Comparison of ENCODE assay signal across 1 cellular context in genomic region chr11:79486239-79486984, GRCh38.
TF ChIP-seq lines count a peak whose summit lies in the region.

No MANE protein-coding gene starts in this region.

TF ChIP-seq in H1, 55 proteins besides CTCF, POLR2A, EP300 and RAD21 (continued from another document):
- TF ChIP-seq SP1 (IDR thresholded peaks at IDR 0.05; ENCODE audit: low read depth, low read length) (no peak), TBP (IDR thresholded peaks at IDR 0.05; ENCODE audit: low read depth, low read length) (no peak), HDAC2 (IDR thresholded peaks at IDR 0.05; ENCODE audit: borderline replicate concordance in 1 of 2, low read depth in 2 of 2, low read length in 2 of 2) (no peak), POLR2AphosphoS5 (IDR thresholded peaks at IDR 0.05; ENCODE audit: low read depth, low read length) (no peak), TAF7 (optimal IDR thresholded peaks at IDR 0.05; ENCODE audit: borderline replicate concordance, low read depth, low read length) (no peak), HDAC6 (IDR thresholded peaks at IDR 0.05; ENCODE audit: low read depth, low read length) (no peak), SUZ12 (IDR thresholded peaks at IDR 0.05; ENCODE audit: low read length) (no peak), CHD2 (IDR thresholded peaks at IDR 0.05; ENCODE audit: low read length) (no peak), BCL11A (IDR thresholded peaks at IDR 0.05; ENCODE audit: low read depth in 2 of 2, low read length in 2 of 2) (no peak), FOSL1 (IDR thresholded peaks at IDR 0.05; ENCODE audit: insufficient read depth, low read depth, low read length) (no peak), PHF8 (conservative IDR thresholded peaks at IDR 0.05; ENCODE audit: low read depth, low read length) (no peak), SRF (IDR thresholded peaks at IDR 0.05; ENCODE audit: low read depth, low read length) (no peak), CTBP2 (IDR thresholded peaks at IDR 0.05; ENCODE audit: borderline replicate concordance, insufficient read depth, insufficient read length, low read length) (no peak), YY1 (IDR thresholded peaks at IDR 0.05; ENCODE audit: low read depth, low read length) (no peak), GABPA (IDR thresholded peaks at IDR 0.05; ENCODE audit: borderline replicate concordance, insufficient read depth, low read length) (no peak)
